Comparison of ENCODE assay signal across 27 cellular contexts in the genomic region with DNA sequence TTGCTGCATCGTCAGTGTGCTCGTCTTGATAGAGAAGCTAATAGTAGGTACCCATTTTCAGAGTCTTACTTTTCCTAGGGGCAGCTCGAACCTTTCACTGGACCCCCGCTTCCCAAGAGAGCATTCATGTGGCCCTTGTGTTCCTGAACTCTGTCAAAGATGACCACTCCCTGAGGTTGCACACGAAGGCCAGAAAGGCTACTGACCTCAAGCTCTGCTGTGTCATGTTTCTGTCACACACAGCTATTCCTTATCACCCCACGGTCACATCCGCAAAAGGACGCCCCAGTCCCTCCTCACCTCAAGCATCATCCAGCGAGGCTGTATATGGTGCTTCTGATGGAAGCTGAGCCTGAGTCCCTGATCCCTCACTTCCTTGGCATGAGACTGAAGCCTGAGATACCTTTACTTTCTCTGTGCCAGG.
"Had no signal": no experiment of that assay in that cellular context is flagged by ENCODE, and none has a peak within 500 bp of the region (broad histone marks: within the 10 kb centered on the region; RNA-seq: fewer than 3 reads in every experiment).

No MANE protein-coding gene starts in this region.

- H3K9me3 Mint-ChIP-seq: effector memory CD8-positive, alpha-beta T cell; natural killer cell had no signal

- H3K36me3 Mint-ChIP-seq: immature natural killer cell; natural killer cell; stimulated activated naive B cell treated with anti-CD40 and anti-IgM and Interleukin-4, amounts not matched to agents 10 μg/mL and 1 μg/mL and 100 μg/mL, for 72 hours had no signal

- H3K27me3 ChIP-seq: esophagus muscularis mucosa, foreskin keratinocyte, gastroesophageal sphincter, ovary, sigmoid colon, spleen, thyroid gland, vagina had no signal

- FAIRE-seq: endometrium had no signal

- H3K27ac ChIP-seq: epithelial cell of prostate, esophagus muscularis mucosa, foreskin keratinocyte, gastroesophageal sphincter, left ventricle myocardium inferior, lower lobe of right lung, ovary, psoas muscle, sigmoid colon, spleen, thyroid gland, vagina had no signal

- H3K27ac Mint-ChIP-seq: effector memory CD8-positive, alpha-beta T cell; immature natural killer cell; natural killer cell; stimulated activated naive B cell treated with anti-CD40 and anti-IgM and Interleukin-4, amounts not matched to agents 10 μg/mL and 1 μg/mL and 100 μg/mL, for 72 hours; stimulated activated naive CD8-positive, alpha-beta T cell treated with anti-CD3 and anti-CD28 coated beads, Interleukin-15, amount 100 ng/mL, for 72 hours had no signal

- ATAC-seq: effector memory CD8-positive, alpha-beta T cell; foreskin keratinocyte; gastroesophageal sphincter; left colon; lower lobe of right lung; psoas muscle; stimulated activated naive B cell treated with anti-CD40 and anti-IgM and Interleukin-4, amounts not matched to agents 10 μg/mL and 1 μg/mL and 100 μg/mL, for 72 hours; stimulated activated naive CD8-positive, alpha-beta T cell treated with anti-CD3 and anti-CD28 coated beads, Interleukin-15, amount 100 ng/mL, for 72 hours had no signal

- H3K36me3 ChIP-seq: esophagus muscularis mucosa, left ventricle myocardium inferior, lower lobe of right lung, ovary, sigmoid colon, spleen, thyroid gland had no signal

- H3K4me3 Mint-ChIP-seq: effector memory CD8-positive, alpha-beta T cell; immature natural killer cell; natural killer cell; stimulated activated naive B cell treated with anti-CD40 and anti-IgM and Interleukin-4, amounts not matched to agents 10 μg/mL and 1 μg/mL and 100 μg/mL, for 72 hours; stimulated activated naive CD8-positive, alpha-beta T cell treated with anti-CD3 and anti-CD28 coated beads, Interleukin-15, amount 100 ng/mL, for 72 hours had no signal

- H3K4me1 Mint-ChIP-seq: immature natural killer cell; natural killer cell; stimulated activated naive B cell treated with anti-CD40 and anti-IgM and Interleukin-4, amounts not matched to agents 10 μg/mL and 1 μg/mL and 100 μg/mL, for 72 hours; stimulated activated naive CD8-positive, alpha-beta T cell treated with anti-CD3 and anti-CD28 coated beads, Interleukin-15, amount 100 ng/mL, for 72 hours had no signal

- H3K9me3 ChIP-seq: esophagus muscularis mucosa, ovary, thyroid gland, vagina had no signal

- DNase-seq: cortex of kidney; effector memory CD8-positive, alpha-beta T cell; foreskin keratinocyte; hypothalamus; immature natural killer cell; islet precursor cell; kidney glomerular epithelial cell; left colon; left ventricle myocardium inferior; lower lobe of right lung; natural killer cell; occipital lobe; ovary; psoas muscle; sigmoid colon; spleen; stimulated activated CD4-positive, alpha-beta T cell treated with anti-CD3 and anti-CD28 coated beads, Interleukin-15, amount 100 ng/mL, for 24 hours; stimulated activated CD4-positive, alpha-beta T cell treated with anti-CD3 and anti-CD28 coated beads, Interleukin-2, amount 100 ng/mL, for 48 hours; stimulated activated naive B cell treated with anti-CD40 and anti-IgM and Interleukin-4, amounts not matched to agents 10 μg/mL and 1 μg/mL and 100 μg/mL, for 72 hours; stimulated activated naive CD8-positive, alpha-beta T cell treated with anti-CD3 and anti-CD28 coated beads, Interleukin-15, amount 100 ng/mL, for 72 hours; thyroid gland; trophoblast cell had no signal

- H3K4me1 ChIP-seq: esophagus muscularis mucosa, foreskin keratinocyte, gastroesophageal sphincter, left ventricle myocardium inferior, lower lobe of right lung, psoas muscle, sigmoid colon, spleen, thyroid gland, vagina had no signal

- H3K4me3 ChIP-seq: esophagus muscularis mucosa, gastroesophageal sphincter, left ventricle myocardium inferior, lower lobe of right lung, ovary, psoas muscle, sigmoid colon, spleen, thyroid gland, vagina had no signal
